Comparison of ENCODE assay signal across 23 cellular contexts in the genomic region with DNA sequence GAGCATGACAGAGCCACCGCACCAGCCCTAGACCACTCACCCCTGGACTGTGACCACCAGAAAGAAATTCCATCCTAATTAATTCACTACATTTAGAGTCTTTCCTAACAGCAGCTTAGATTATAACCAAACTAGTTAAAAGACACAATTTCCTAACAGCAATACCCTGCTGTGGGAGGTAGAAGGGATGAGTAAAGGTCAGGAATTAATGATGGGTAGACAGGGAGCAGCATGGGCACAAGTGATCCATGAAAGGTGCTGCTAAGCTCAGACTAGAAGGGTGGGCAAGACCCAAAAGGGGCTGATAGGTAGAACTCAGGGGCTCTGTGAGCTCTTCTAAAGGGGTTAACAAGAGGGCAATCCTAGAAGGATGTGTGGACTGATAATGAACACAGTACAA.
"Had no signal": no experiment of that assay in that cellular context is flagged by ENCODE, and none has a peak within 500 bp of the region (broad histone marks: within the 10 kb centered on the region; RNA-seq: fewer than 3 reads in every experiment).

No MANE protein-coding gene starts in this region.

- H3K36me3 ChIP-seq: gastrocnemius medialis, lower lobe of right lung, neutrophil, prostate gland, suprapubic skin, transverse colon, upper lobe of right lung, uterus had no signal

- H3K27ac ChIP-seq: dorsolateral prefrontal cortex, gastrocnemius medialis, lower lobe of right lung, neutrophil, prostate gland, suprapubic skin, transverse colon, upper lobe of right lung, uterus had no signal

- ATAC-seq: esophagus mucosa; gastrocnemius medialis; left colon; left ventricle myocardium superior; lower lobe of right lung; naive thymus-derived CD8-positive, alpha-beta T cell; right cardiac atrium; stimulated activated naive B cell treated with anti-CD40 and anti-IgM and Interleukin-4, amounts not matched to agents 10 μg/mL and 1 μg/mL and 100 μg/mL, for 72 hours; upper lobe of right lung had no signal

- H3K27me3 ChIP-seq: gastrocnemius medialis, neutrophil, suprapubic skin, transverse colon, upper lobe of right lung, uterus had no signal

- H3K9me3 ChIP-seq: gastrocnemius medialis, lower lobe of right lung, neutrophil, prostate gland, suprapubic skin, transverse colon, upper lobe of right lung, uterus had no signal

- DNase-seq: dorsolateral prefrontal cortex; effector CD4-positive, alpha-beta T cell; foreskin fibroblast; gastrocnemius medialis; head of caudate nucleus; left colon; left ventricle myocardium superior; lower lobe of right lung; naive thymus-derived CD8-positive, alpha-beta T cell; right cardiac atrium; small intestine; stimulated activated CD4-positive, alpha-beta T cell treated with anti-CD3 and anti-CD28 coated beads, Interleukin-15, amount 100 ng/mL, for 24 hours; stimulated activated CD4-positive, alpha-beta T cell treated with anti-CD3 and anti-CD28 coated beads, Interleukin-2, amount 100 ng/mL, for 48 hours; stimulated activated naive B cell treated with anti-CD40 and anti-IgM and Interleukin-4, amounts not matched to agents 10 μg/mL and 1 μg/mL and 100 μg/mL, for 72 hours; transverse colon; upper lobe of right lung; uterus had no signal

- H3K4me3 ChIP-seq: dorsolateral prefrontal cortex, gastrocnemius medialis, lower lobe of right lung, prostate gland, suprapubic skin, transverse colon, upper lobe of right lung, uterus had no signal

- H3K4me1 ChIP-seq: gastrocnemius medialis, lower lobe of right lung, prostate gland, suprapubic skin, transverse colon, upper lobe of right lung, uterus had no signal

- FAIRE-seq: colon, keratinocyte, small intestine had no signal
